ENCODE assay signal across 14 cellular contexts in the genomic region with DNA sequence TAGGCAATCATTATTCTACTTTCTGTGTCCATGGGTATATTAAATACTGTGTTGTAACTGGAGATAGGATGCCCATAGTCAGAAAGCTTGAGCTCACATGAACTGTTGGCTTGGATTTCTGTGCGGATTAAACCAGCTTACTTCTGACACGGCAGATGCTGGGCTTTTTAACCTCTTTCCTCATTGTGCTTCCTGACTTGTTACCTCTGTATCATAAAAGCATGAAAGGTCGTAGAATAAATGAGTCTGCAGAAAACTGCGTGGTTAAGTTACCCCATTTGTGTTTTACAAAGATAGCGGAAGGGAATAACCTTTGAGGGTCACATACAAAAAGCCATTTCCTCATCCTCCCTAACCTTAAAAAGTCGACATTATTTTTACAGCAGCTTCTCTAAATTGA.
DNase-seq lines count a peak whose midpoint lies in the region; ATAC-seq, FAIRE-seq and TF ChIP-seq lines count a peak whose summit lies in the region.
"Had no signal": no experiment of that assay in that cellular context is flagged by ENCODE, and none has a peak within 500 bp of the region (broad histone marks: within the 10 kb centered on the region; RNA-seq: fewer than 3 reads in every experiment).

No MANE protein-coding gene starts in this region.

- H3K36me3 ChIP-seq in endothelial cell of umbilical vein (ENCODE audit: control insufficient read depth in 2 of 2, extremely low read depth in 1 of 2, insufficient read depth in 2 of 2, low read length in 2 of 2) (no peaks in the 10 kb centered on the region), psoas muscle (ENCODE audit: insufficient read depth in 1 of 2, low read depth in 1 of 2) (no peaks in the 10 kb centered on the region)

- 31 to 35% (median 33%) methylated on average over 6 of the region's 6 CpGs for WGBS in psoas muscle, 3 donors

- no TSS peak for BruUV-seq in endothelial cell of umbilical vein (replicated peaks; lab: Mats Ljungman, UMichigan)

- no peaks in the 10 kb centered on the region for H4K20me1 ChIP-seq in endothelial cell of umbilical vein (replicated peaks; ENCODE audit: control insufficient read depth, extremely low read depth, insufficient read depth, low read length)

- TF ChIP-seq POLR2A in endothelial cell of umbilical vein (IDR thresholded peaks at IDR 0.05; ENCODE audit: low read depth, low read length), result no peak

- dilution Hi-C loops in endothelial cell of umbilical vein (cut with MboI; ENCODE audit: extremely low pct_ligation_motif_present, low sequenced_read_pairs), result no loop called here

- H3K9ac ChIP-seq in endothelial cell of umbilical vein (replicated peaks; ENCODE audit: extremely low read depth, insufficient read depth, low read length), result no peak overlapping the region

- peak overlapping the region; percentile 46 for H2AFZ ChIP-seq in endothelial cell of umbilical vein (ENCODE audit: low read depth, low read length)

- H3K27ac ChIP-seq in endothelial cell of umbilical vein (ENCODE audit: insufficient read depth, low read depth, low read length) (no peak overlapping the region), psoas muscle (peak overlapping the region; percentile 9), RWPE1 (no peak overlapping the region)

- no peak overlapping the region for H3K4me3 ChIP-seq in endothelial cell of umbilical vein (replicated peaks in 1 of 3; ENCODE audit: insufficient read depth in 1 of 3, low read depth in 1 of 3, low read length in 3 of 3)
- H3K4me3 ChIP-seq in psoas muscle, result no peak overlapping the region

- intact Hi-C loops in endothelial cell of umbilical vein (cut with micrococcal nuclease), result loop anchor here (2.0 kb wide), 1 partner anchor 17 kb away; no protein-coding TSS in a partner anchor
- intact Hi-C loops in psoas muscle (cut with DNase I), result loop anchor here in 1 of 2 donors (10.0 kb wide), 1 partner anchor 103 kb away; no protein-coding TSS in a partner anchor

- POLR2A ChIA-PET in endothelial cell of umbilical vein (lab: Charles Lee), result no interaction called here
- POLR2A ChIA-PET in RWPE1 (lab: Yijun Ruan, JAX; ENCODE audit: low non-redundant PET), result no interaction called here

- H3K27me3 ChIP-seq in endothelial cell of umbilical vein (ENCODE audit: control insufficient read depth in 2 of 2, insufficient read depth in 2 of 2, low read length in 2 of 2), result no peaks in the 10 kb centered on the region
- no peaks in the 10 kb centered on the region for H3K27me3 ChIP-seq in psoas muscle (ENCODE audit: insufficient read depth in 3 of 3, low read length in 2 of 3)

- H3K79me2 ChIP-seq in endothelial cell of umbilical vein (ENCODE audit: control insufficient read depth, insufficient read depth, low read length), result no peaks in the 10 kb centered on the region

- ATAC-seq in psoas muscle, result peak; percentile 48 to 81 (median 62)
- ATAC-seq in GM18511 (IDR thresholded peaks at IDR 0.05; ENCODE audit: unreplicated experiment), result no peak
- no peak for ATAC-seq in HG03354 (IDR thresholded peaks at IDR 0.05; ENCODE audit: poor library complexity, severe bottlenecking, unreplicated experiment)

- H3K9me1 ChIP-seq in endothelial cell of umbilical vein (replicated peaks; ENCODE audit: control insufficient read depth, extremely low read depth, insufficient read depth, low read length), result no peaks in the 10 kb centered on the region

- DNase-seq in SIG-M5 treated with dmso at 0.1 percent for 504 hours (lab: John Stamatoyannopoulos, UW; ENCODE audit: unreplicated experiment) (peak; percentile 7), SIG-M5 (lab: John Stamatoyannopoulos, UW) (no peak), NCI-H82 (lab: John Stamatoyannopoulos, UW) (peak; percentile 94), endothelial cell of umbilical vein (ENCODE audit: low read depth, low spot score) (peak; percentile 60), psoas muscle (no peak), RWPE1 (ENCODE audit: low spot score) (no peak)
- DNase-seq: activated CD4-positive, CD25-positive, alpha-beta regulatory T cell; cerebellar nuclear complex; immature natural killer cell; NCI-H526; SHP77 had no signal

- CTCF ChIA-PET in endothelial cell of umbilical vein (lab: Charles Lee) (interaction anchor here (0.8 to 0.9 kb wide), 3 partner anchors 51 to 89 kb away, joined by 3 read pairs; no protein-coding TSS in a partner anchor), RWPE1 (lab: Yijun Ruan, JAX) (no interaction called here)

- H3K9me3 ChIP-seq in endothelial cell of umbilical vein (replicated peaks; ENCODE audit: control insufficient read depth, insufficient read depth, low read length), result no peaks in the 10 kb centered on the region
- H3K9me3 ChIP-seq in psoas muscle, result no peaks in the 10 kb centered on the region

- TF ChIP-seq CTCF in endothelial cell of umbilical vein (IDR thresholded peaks at IDR 0.05; ENCODE audit: extremely low read depth in 1 of 2, insufficient read depth in 1 of 2, low read depth in 1 of 2, low read length in 2 of 2), result no peak
- no peak for TF ChIP-seq CTCF in psoas muscle (IDR thresholded peaks at IDR 0.05)
- TF ChIP-seq CTCF in RWPE1 (conservative IDR thresholded peaks at IDR 0.05; ENCODE audit: low read depth), result no peak

- H3K4me2 ChIP-seq in endothelial cell of umbilical vein (ENCODE audit: insufficient read depth, low read length), result no peak overlapping the region

- FAIRE-seq in endothelial cell of umbilical vein (lab: Jason Lieb, UNC), result peak; percentile 31
- FAIRE-seq: A204.1 had no signal

- H3K4me1 ChIP-seq in endothelial cell of umbilical vein (ENCODE audit: control insufficient read depth, extremely low read depth, insufficient read depth, low read length) (no peaks in the 10 kb centered on the region), psoas muscle (peaks cover 21% of the 10 kb centered on the region)

TF ChIP-seq in endothelial cell of umbilical vein, 7 proteins besides CTCF, POLR2A, EP300 and RAD21:
- TF ChIP-seq POLR2AphosphoS5 (IDR thresholded peaks at IDR 0.05; ENCODE audit: insufficient read depth, low read depth, low read length) (no peak), GATA2 (IDR thresholded peaks at IDR 0.05; ENCODE audit: insufficient read depth, insufficient read length, low read depth, low read length) (no peak), MYC (IDR thresholded peaks at IDR 0.05; ENCODE audit: low read depth, low read length) (no peak), EZH2 (IDR thresholded peaks at IDR 0.05; ENCODE audit: borderline replicate concordance, low read depth, low read length, severe bottlenecking) (no peak), FOS (IDR thresholded peaks at IDR 0.05; ENCODE audit: borderline replicate concordance, insufficient read depth, low read length) (no peak), JUN (IDR thresholded peaks at IDR 0.05; ENCODE audit: borderline replicate concordance, insufficient read depth, insufficient read length, low read depth) (no peak)
- TF ChIP-seq, protein P1, sequence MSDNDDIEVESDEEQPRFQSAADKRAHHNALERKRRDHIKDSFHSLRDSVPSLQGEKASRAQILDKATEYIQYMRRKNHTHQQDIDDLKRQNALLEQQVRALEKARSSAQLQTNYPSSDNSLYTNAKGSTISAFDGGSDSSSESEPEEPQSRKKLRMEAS (IDR thresholded peaks at IDR 0.05; ENCODE audit: insufficient read depth, insufficient read length), result no peak

Comparison
In these comparisons a context has a peak if more than half of its experiments do, and no peak if none do; other contexts are left out.
1. DNase-seq: peak in SIG-M5 treated with dmso at 0.1 percent for 504 hours (single experiment), NCI-H82 (single experiment) and endothelial cell of umbilical vein (single experiment); none in SIG-M5 (single experiment), psoas muscle (0 of 2) and RWPE1 (single experiment).
2. ATAC-seq: peak in psoas muscle (4 of 4); none in GM18511 (single experiment) and HG03354 (single experiment).